1 cellular context compared by ENCODE assay signal in genomic region chr9:112061152-112061740, GRCh38.
TF ChIP-seq lines count a peak whose summit lies in the region.

No MANE protein-coding gene starts in this region.

TF ChIP-seq in K562, 482 proteins besides CTCF, POLR2A, EP300 and RAD21 (continued from another document and continues in another):
- TF ChIP-seq, protein P1, sequence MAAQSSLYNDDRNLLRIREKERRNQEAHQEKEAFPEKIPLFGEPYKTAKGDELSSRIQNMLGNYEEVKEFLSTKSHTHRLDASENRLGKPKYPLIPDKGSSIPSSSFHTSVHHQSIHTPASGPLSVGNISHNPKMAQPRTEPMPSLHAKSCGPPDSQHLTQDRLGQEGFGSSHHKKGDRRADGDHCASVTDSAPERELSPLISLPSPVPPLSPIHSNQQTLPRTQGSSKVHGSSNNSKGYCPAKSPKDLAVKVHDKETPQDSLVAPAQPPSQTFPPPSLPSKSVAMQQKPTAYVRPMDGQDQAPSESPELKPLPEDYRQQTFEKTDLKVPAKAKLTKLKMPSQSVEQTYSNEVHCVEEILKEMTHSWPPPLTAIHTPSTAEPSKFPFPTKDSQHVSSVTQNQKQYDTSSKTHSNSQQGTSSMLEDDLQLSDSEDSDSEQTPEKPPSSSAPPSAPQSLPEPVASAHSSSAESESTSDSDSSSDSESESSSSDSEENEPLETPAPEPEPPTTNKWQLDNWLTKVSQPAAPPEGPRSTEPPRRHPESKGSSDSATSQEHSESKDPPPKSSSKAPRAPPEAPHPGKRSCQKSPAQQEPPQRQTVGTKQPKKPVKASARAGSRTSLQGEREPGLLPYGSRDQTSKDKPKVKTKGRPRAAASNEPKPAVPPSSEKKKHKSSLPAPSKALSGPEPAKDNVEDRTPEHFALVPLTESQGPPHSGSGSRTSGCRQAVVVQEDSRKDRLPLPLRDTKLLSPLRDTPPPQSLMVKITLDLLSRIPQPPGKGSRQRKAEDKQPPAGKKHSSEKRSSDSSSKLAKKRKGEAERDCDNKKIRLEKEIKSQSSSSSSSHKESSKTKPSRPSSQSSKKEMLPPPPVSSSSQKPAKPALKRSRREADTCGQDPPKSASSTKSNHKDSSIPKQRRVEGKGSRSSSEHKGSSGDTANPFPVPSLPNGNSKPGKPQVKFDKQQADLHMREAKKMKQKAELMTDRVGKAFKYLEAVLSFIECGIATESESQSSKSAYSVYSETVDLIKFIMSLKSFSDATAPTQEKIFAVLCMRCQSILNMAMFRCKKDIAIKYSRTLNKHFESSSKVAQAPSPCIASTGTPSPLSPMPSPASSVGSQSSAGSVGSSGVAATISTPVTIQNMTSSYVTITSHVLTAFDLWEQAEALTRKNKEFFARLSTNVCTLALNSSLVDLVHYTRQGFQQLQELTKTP (IDR thresholded peaks at IDR 0.05; ENCODE audit: low read depth in 1 of 2, partially characterized antibody in 2 of 2) = no peak
- peak; percentile 43; the same call in 1 of the 2 replicates for TF ChIP-seq ESRRA (IDR thresholded peaks at IDR 0.05; ENCODE audit: borderline replicate concordance, low read depth)
- TF ChIP-seq ETS2 (tag; IDR thresholded peaks at IDR 0.05; ENCODE audit: borderline replicate concordance, poor library complexity, severe bottlenecking) = no peak
- TF ChIP-seq HEY1 (CRISPR knock-in tag; IDR thresholded peaks at IDR 0.05; ENCODE audit: borderline replicate concordance) = no peak
- no peak for TF ChIP-seq SRSF7 (optimal IDR thresholded peaks at IDR 0.05; ENCODE audit: low read depth, low read length)
- no peak for TF ChIP-seq ZNF764 (CRISPR knock-in tag; IDR thresholded peaks at IDR 0.05; ENCODE audit: low read depth)
- no peak for TF ChIP-seq TAL1 (IDR thresholded peaks at IDR 0.05)
- no peak for TF ChIP-seq POLR2H (tag; IDR thresholded peaks at IDR 0.05; ENCODE audit: low read depth)
- no peak for TF ChIP-seq ZC3H8 (IDR thresholded peaks at IDR 0.05)
- TF ChIP-seq SOX6 (IDR thresholded peaks at IDR 0.05) = peak; percentile 68
- TF ChIP-seq, protein P2, sequence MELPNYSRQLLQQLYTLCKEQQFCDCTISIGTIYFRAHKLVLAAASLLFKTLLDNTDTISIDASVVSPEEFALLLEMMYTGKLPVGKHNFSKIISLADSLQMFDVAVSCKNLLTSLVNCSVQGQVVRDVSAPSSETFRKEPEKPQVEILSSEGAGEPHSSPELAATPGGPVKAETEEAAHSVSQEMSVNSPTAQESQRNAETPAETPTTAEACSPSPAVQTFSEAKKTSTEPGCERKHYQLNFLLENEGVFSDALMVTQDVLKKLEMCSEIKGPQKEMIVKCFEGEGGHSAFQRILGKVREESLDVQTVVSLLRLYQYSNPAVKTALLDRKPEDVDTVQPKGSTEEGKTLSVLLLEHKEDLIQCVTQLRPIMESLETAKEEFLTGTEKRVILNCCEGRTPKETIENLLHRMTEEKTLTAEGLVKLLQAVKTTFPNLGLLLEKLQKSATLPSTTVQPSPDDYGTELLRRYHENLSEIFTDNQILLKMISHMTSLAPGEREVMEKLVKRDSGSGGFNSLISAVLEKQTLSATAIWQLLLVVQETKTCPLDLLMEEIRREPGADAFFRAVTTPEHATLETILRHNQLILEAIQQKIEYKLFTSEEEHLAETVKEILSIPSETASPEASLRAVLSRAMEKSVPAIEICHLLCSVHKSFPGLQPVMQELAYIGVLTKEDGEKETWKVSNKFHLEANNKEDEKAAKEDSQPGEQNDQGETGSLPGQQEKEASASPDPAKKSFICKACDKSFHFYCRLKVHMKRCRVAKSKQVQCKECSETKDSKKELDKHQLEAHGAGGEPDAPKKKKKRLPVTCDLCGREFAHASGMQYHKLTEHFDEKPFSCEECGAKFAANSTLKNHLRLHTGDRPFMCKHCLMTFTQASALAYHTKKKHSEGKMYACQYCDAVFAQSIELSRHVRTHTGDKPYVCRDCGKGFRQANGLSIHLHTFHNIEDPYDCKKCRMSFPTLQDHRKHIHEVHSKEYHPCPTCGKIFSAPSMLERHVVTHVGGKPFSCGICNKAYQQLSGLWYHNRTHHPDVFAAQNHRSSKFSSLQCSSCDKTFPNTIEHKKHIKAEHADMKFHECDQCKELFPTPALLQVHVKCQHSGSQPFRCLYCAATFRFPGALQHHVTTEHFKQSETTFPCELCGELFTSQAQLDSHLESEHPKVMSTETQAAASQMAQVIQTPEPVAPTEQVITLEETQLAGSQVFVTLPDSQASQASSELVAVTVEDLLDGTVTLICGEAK (IDR thresholded peaks at IDR 0.05) = peak; percentile 79
- TF ChIP-seq, protein P2 (CRISPR knock-in tag; IDR thresholded peaks at IDR 0.05) = no peak
- peak; percentile 84; the same call in 1 of the 2 replicates for TF ChIP-seq ZNF175 (CRISPR knock-in tag; IDR thresholded peaks at IDR 0.05; ENCODE audit: low read depth)
- TF ChIP-seq NFATC3 (IDR thresholded peaks at IDR 0.05) = no peak
- TF ChIP-seq ZNF583 (CRISPR knock-in tag; IDR thresholded peaks at IDR 0.05) = no peak
- TF ChIP-seq LARP7 (IDR thresholded peaks at IDR 0.05) = no peak
- TF ChIP-seq ZNF561 (CRISPR knock-in tag; conservative IDR thresholded peaks at IDR 0.05) = no peak
- no peak; the same call in 1 of the 2 replicates for TF ChIP-seq JUNB (CRISPR knock-in tag; conservative IDR thresholded peaks at IDR 0.05)
- TF ChIP-seq ZBTB9 (CRISPR knock-in tag; IDR thresholded peaks at IDR 0.05) = no peak
- TF ChIP-seq KLF10 (CRISPR knock-in tag; IDR thresholded peaks at IDR 0.05) = no peak
- TF ChIP-seq NFIC (IDR thresholded peaks at IDR 0.05) = no peak
- peak; percentile 100 for TF ChIP-seq SPI1 (IDR thresholded peaks at IDR 0.05; ENCODE audit: borderline replicate concordance, low read depth, low read length)
- TF ChIP-seq ZNF407 (IDR thresholded peaks at IDR 0.05; ENCODE audit: low read depth) = no peak
- TF ChIP-seq CBFB (CRISPR knock-in tag; IDR thresholded peaks at IDR 0.05) = no peak
- no peak for TF ChIP-seq E2F3 (CRISPR knock-in tag; IDR thresholded peaks at IDR 0.05)
- no peak for TF ChIP-seq RERE (CRISPR knock-in tag; IDR thresholded peaks at IDR 0.05; ENCODE audit: borderline replicate concordance)
